ENCODE assay signal across 1 cellular context in the genomic region with DNA sequence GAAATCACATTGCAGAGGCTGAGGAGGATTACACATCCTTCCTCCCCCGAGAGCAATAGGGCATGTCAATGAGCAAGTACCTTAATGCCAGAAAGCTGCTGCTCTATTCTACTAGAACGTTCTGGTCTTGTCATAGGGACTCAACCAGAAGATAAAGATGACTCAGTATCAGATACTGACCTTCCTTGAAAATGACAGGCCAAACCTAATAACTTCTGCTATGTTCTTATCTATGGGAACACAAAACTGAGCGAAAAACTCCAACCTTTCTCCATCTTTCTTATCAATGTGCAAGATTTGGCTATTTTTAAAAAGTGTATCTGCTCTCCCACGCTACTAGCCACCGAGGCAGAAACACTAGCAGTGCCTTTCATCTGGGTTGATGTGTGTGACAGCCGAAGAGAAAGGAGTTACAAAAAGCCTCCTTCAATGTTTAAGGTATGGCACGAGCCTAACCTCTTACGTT.
TF ChIP-seq lines count a peak whose summit lies in the region.

No MANE protein-coding gene starts in this region.

TF ChIP-seq in H1, 55 proteins besides CTCF, POLR2A, EP300 and RAD21:
- no peak for TF ChIP-seq ASH2L (IDR thresholded peaks at IDR 0.05; ENCODE audit: low read length)
- TF ChIP-seq EZH2 (IDR thresholded peaks at IDR 0.05; ENCODE audit: low read depth, low read length, severe bottlenecking): peak; percentile 26
- TF ChIP-seq SUZ12 (IDR thresholded peaks at IDR 0.05; ENCODE audit: low read length): peak; percentile 35; the same call in 1 of the 2 replicates
- TF ChIP-seq TBP (IDR thresholded peaks at IDR 0.05; ENCODE audit: low read depth, low read length): no peak
